9 cellular contexts compared by ENCODE assay signal in the genomic region with DNA sequence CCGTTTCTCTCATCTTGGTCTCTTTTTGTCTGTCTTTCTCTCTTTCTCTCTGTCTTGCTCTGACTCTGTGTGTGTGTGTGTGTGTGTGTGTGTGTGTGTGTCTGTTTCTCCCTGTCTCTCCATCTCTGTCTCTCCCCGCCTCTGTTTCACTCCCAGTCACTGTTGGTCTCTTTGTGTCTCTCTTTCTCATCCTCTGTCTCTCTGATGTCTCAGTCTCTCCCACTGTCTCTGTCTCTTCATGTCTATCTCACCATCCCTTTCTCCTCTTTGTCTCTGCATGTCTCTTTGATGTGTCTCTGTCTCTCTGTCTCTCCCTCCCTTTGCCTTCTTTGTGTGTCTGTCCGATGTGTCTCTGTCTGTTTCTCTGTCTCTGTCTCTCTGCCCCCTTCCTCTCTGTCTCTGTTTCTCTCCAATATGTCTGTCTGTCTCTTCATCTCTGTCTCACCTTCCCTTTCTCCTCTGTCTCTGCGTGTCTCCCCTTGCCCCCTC. TPM values are rescaled to one million over a fixed set of nuclear protein-coding genes. Genes with fewer than 3 reads are reported as not detected.
DNase-seq lines count a peak whose midpoint lies in the region; ATAC-seq and TF ChIP-seq lines count a peak whose summit lies in the region.
"Had no signal": no experiment of that assay in that cellular context is flagged by ENCODE, and none has a peak within 500 bp of the region (broad histone marks: within the 10 kb centered on the region; RNA-seq: fewer than 3 reads in every experiment).

No MANE protein-coding gene starts in this region.

- no peak for TF ChIP-seq CTCF in AG10803 (conservative IDR thresholded peaks at IDR 0.05; ENCODE audit: low read length)
- no peak for TF ChIP-seq CTCF in LNCaP clone FGC (IDR thresholded peaks at IDR 0.05; ENCODE audit: control insufficient read depth, extremely low read depth, insufficient read depth)
- no peak for TF ChIP-seq CTCF in choroid plexus epithelial cell (conservative IDR thresholded peaks at IDR 0.05; ENCODE audit: low read depth, low read length)

- peaks cover 0 to 30% (median 28%) of the 10 kb centered on the region in 3 donors for H3K27me3 Mint-ChIP-seq in naive B cell

- peaks cover 49 to 62% (median 62%) of the 10 kb centered on the region in 3 donors for H3K4me1 Mint-ChIP-seq in naive B cell

- no peaks in the 10 kb centered on the region for H3K36me3 Mint-ChIP-seq in naive B cell

- peak overlapping the region; percentile 86 for H3K4me3 ChIP-seq in AG10803 (ENCODE audit: low read length)
- peak overlapping the region; percentile 92 for H3K4me3 ChIP-seq in LNCaP clone FGC (ENCODE audit: low read depth, low read length)
- H3K4me3 ChIP-seq in choroid plexus epithelial cell (ENCODE audit: low read depth, low read length) = peak overlapping the region; percentile 74

- no peaks in the 10 kb centered on the region for H3K9me3 Mint-ChIP-seq in naive B cell

- peak overlapping the region in 7 of 8 donors; percentile 48 to 87 (median 81) for H3K4me3 Mint-ChIP-seq in naive B cell

- DNase-seq in AG10803 (ENCODE audit: low read depth) (peak; percentile 61), LNCaP clone FGC (ENCODE audit: low read depth) (no peak), choroid plexus epithelial cell (ENCODE audit: low read depth) (peak; percentile 65), naive B cell (no peak), NCI-H82 treated with DMSO at 0.1 percent for 48 hours (lab: John Stamatoyannopoulos, UW; ENCODE audit: unreplicated experiment) (no peak), hippocampal formation (lab: John Stamatoyannopoulos, UW) (no peak)
- no peak for DNase-seq in central memory CD4-positive, alpha-beta T cell
- DNase-seq: NCI-H526 had no signal

- ATAC-seq in naive B cell (ENCODE audit: low read depth in 2 of 2) (no peak), GM18867 (IDR thresholded peaks at IDR 0.05; ENCODE audit: unreplicated experiment) (no peak)

- peak overlapping the region in 5 of 6 donors; percentile 0 to 92 (median 61) for H3K27ac Mint-ChIP-seq in naive B cell

RNA-seq across cellular contexts. Expression of a gene that starts 2.5 kb away (rescaled TPM):
- 10 to 100 TPM in 1 of 6 donors, 1 to 10 TPM in 4, not detected in 1; 3.4 to 11.4 (median 5.3) TPM for polyA plus RNA-seq in naive B cell (ENCODE audit: low read depth in 6 of 6)

Comparison
In these comparisons a context has a peak if more than half of its experiments do, and no peak if none do; other contexts are left out.
1. DNase-seq: peak in AG10803 (single experiment) and choroid plexus epithelial cell (single experiment); none in LNCaP clone FGC (single experiment), naive B cell (single experiment), NCI-H82 treated with DMSO at 0.1 percent for 48 hours (single experiment), hippocampal formation (0 of 2) and central memory CD4-positive, alpha-beta T cell (single experiment).
2. Peak in every context shown above with its lines, with median percentiles within 50 percentile points of each other: H3K4me3 ChIP-seq.